7 cellular contexts compared by ENCODE assay signal in genomic region chr16:2009302-2009711, GRCh38. TPM values are rescaled to one million over a fixed set of nuclear protein-coding genes. Genes with fewer than 3 reads are reported as not detected.
A peak's percentile ranks its signal among the peaks of the same experiment; 100 is the strongest.
DNase-seq lines count a peak whose midpoint lies in the region; ATAC-seq and TF ChIP-seq lines count a peak whose summit lies in the region.

No MANE protein-coding gene starts in this region.

- H3K36me3 Mint-ChIP-seq in T-helper 2 cell treated with Interferon-gamma antibody and Interleukin-4, amounts not matched to agents 5 μg/mL and 100 μg/mL, for 36 hours (ENCODE audit: low read depth), result peaks cover 9% of the 10 kb centered on the region

- peaks cover 27% of the 10 kb centered on the region for H3K4me1 Mint-ChIP-seq in T-helper 2 cell treated with Interferon-gamma antibody and Interleukin-4, amounts not matched to agents 5 μg/mL and 100 μg/mL, for 36 hours (ENCODE audit: low read depth)

- H3K9me3 Mint-ChIP-seq in T-helper 2 cell treated with Interferon-gamma antibody and Interleukin-4, amounts not matched to agents 5 μg/mL and 100 μg/mL, for 36 hours, result no peaks in the 10 kb centered on the region

- ATAC-seq in GM19023 (IDR thresholded peaks at IDR 0.05; ENCODE audit: unreplicated experiment) (peak; percentile 31), HG02885 (IDR thresholded peaks at IDR 0.05; ENCODE audit: poor library complexity, unreplicated experiment) (peak; percentile 40), sciatic nerve (no peak)

- TF ChIP-seq CTCF in foreskin fibroblast (IDR thresholded peaks at IDR 0.05; ENCODE audit: low read depth, low read length), result no peak

- DNase-seq in T-helper 2 cell treated with Interferon-gamma antibody and Interleukin-4, amounts not matched to agents 5 μg/mL and 100 μg/mL, for 36 hours (ENCODE audit: low spot score), result no peak
- DNase-seq in foreskin fibroblast, result peak in 1 of 2 donors; percentile 33
- DNase-seq in sciatic nerve (ENCODE audit: low spot score), result peak; percentile 68
- no peak for DNase-seq in pons (ENCODE audit: low spot score)
- no peak for DNase-seq in DMS153 (lab: John Stamatoyannopoulos, UW)

- H3K27me3 Mint-ChIP-seq in T-helper 2 cell treated with Interferon-gamma antibody and Interleukin-4, amounts not matched to agents 5 μg/mL and 100 μg/mL, for 36 hours (ENCODE audit: low read depth), result no peaks in the 10 kb centered on the region

- intact Hi-C loops in sciatic nerve (cut with DNase I), result loop anchor here (5.0 kb wide), 1 partner anchor 248 kb away; no protein-coding TSS in a partner anchor

- peak overlapping the region; percentile 89 for H3K4me3 Mint-ChIP-seq in T-helper 2 cell treated with Interferon-gamma antibody and Interleukin-4, amounts not matched to agents 5 μg/mL and 100 μg/mL, for 36 hours

- H3K27ac Mint-ChIP-seq in T-helper 2 cell treated with Interferon-gamma antibody and Interleukin-4, amounts not matched to agents 5 μg/mL and 100 μg/mL, for 36 hours, result no peak overlapping the region

- H3K4me3 ChIP-seq in foreskin fibroblast (ENCODE audit: low read depth in 1 of 2, low read length in 2 of 2), result peak overlapping the region; percentile 79 to 83

RNA-seq across cellular contexts. Expression of gene ZNF598, which starts 0.3 kb away (rescaled TPM):
- total RNA-seq in sciatic nerve, result 34.5 TPM

RNA-seq across cellular contexts. Expression of gene NPW, which starts 10.3 kb away (rescaled TPM):
- total RNA-seq in sciatic nerve, result 0.36 TPM

RNA-seq across cellular contexts. Expression of gene NHERF2, which starts 17.4 kb away (rescaled TPM):
- 107 TPM for total RNA-seq in sciatic nerve

RNA-seq across cellular contexts. Expression of gene SYNGR3, which starts 19.5 kb away (rescaled TPM):
- 0.76 TPM for total RNA-seq in sciatic nerve

RNA-seq across cellular contexts. Expression of gene GFER, which starts 25.3 kb away (rescaled TPM):
- 15.5 TPM for total RNA-seq in sciatic nerve
